Comparison of ENCODE assay signal across 12 cellular contexts in the genomic region with DNA sequence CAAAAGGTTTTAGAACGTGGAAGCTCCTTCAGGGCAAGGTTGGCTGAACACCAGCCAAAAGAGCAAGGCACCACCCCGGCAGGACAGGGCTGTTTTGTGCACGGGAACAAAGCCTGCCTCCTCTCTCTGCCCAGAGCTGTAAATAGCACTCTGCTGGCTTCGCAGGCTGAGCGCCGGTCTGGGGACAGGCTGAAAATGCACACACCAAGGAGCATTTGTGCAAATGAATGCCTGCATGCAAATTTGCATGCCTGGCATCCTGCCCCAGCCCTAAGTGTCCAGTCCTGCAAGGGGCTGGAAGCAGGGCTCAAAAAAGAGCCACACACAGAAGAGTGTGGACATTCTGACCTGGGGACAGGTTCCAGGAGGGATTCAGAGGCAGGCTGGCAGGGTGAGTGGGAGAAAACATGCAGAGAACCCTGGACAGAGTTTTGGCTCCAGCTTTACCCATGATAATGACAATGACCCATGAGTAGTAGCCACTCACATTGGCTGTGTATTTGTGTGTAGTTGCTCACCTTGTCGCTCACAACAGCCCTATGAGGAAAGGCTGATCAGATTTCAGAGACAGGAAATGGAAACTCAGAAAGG. TPM values are rescaled to one million over a fixed set of nuclear protein-coding genes. Genes with fewer than 3 reads are reported as not detected.
DNase-seq lines count a peak whose midpoint lies in the region; ATAC-seq and TF ChIP-seq lines count a peak whose summit lies in the region.
"Had no signal": no experiment of that assay in that cellular context is flagged by ENCODE, and none has a peak within 500 bp of the region (broad histone marks: within the 10 kb centered on the region; RNA-seq: fewer than 3 reads in every experiment).

No MANE protein-coding gene starts in this region.

- ATAC-seq in GM23338 (peak; percentile 94), left ventricle myocardium superior (peak; percentile 97)

- H3K36me3 Mint-ChIP-seq in GM23338 (ENCODE audit: low read depth), result peaks cover 9% of the 10 kb centered on the region

- in situ Hi-C loops in GM23248 (cut with MboI), result no loop called here

- H3K27ac ChIP-seq in GM23338 (ENCODE audit: low read depth) (no peak overlapping the region), angular gyrus (ENCODE audit: low read depth, low read length) (peak overlapping the region; percentile 4), sigmoid colon (no peak overlapping the region), GM23248 (no peak overlapping the region)
- H3K27ac ChIP-seq: ascending aorta had no signal

- DNase-seq in GM23338 (ENCODE audit: low spot score), result no peak
- peak; percentile 71 for DNase-seq in left ventricle myocardium superior
- peak; percentile 37 for DNase-seq in pons (ENCODE audit: low spot score)
- DNase-seq in AML-193 (lab: John Stamatoyannopoulos, UW), result no peak
- no peak for DNase-seq in stimulated activated CD4-positive, alpha-beta T cell treated with anti-CD3 and anti-CD28 coated beads, Interleukin-12 subunit alpha, Interleukin-12 subunit beta, amount 100 ng/mL, for 4 hours
- no peak for DNase-seq in sigmoid colon
- no peak for DNase-seq in GM23248
- DNase-seq: activated CD8-positive, alpha-beta memory T cell treated with anti-CD3 and anti-CD28 coated beads, Interleukin-2, amount 50 U/mL, for 4 hours; naive B cell; NCI-H524 treated with DMSO at 0.1 percent for 48 hours had no signal

- peaks cover 9% of the 10 kb centered on the region for H3K9me3 Mint-ChIP-seq in GM23338

- peaks cover 15% of the 10 kb centered on the region for H3K4me1 Mint-ChIP-seq in GM23338

- TF ChIP-seq EP300 in sigmoid colon (IDR thresholded peaks at IDR 0.05), result no peak

- peak overlapping the region; percentile 66 for H2AFZ ChIP-seq in GM23338
- no peak overlapping the region for H2AFZ ChIP-seq in GM23248

- intact Hi-C loops in left ventricle myocardium superior (cut with micrococcal nuclease), result no loop called here
- intact Hi-C loops in sigmoid colon (cut with DNase I), result no loop called here

- no peaks in the 10 kb centered on the region for H4K20me1 ChIP-seq in GM23338 (replicated peaks; ENCODE audit: insufficient read depth)
- no peaks in the 10 kb centered on the region for H4K20me1 ChIP-seq in GM23248 (ENCODE audit: insufficient read depth)

- H3K9me3 ChIP-seq in sigmoid colon, result peaks cover 0 to 11% (median 4%) of the 10 kb centered on the region in 4 donors
- H3K9me3 ChIP-seq in GM23248 (ENCODE audit: low read depth), result no peaks in the 10 kb centered on the region

- no peak for TF ChIP-seq CTCF in GM23338 (conservative IDR thresholded peaks at IDR 0.05; ENCODE audit: low read depth in 2 of 2)
- no peak for TF ChIP-seq CTCF in sigmoid colon (IDR thresholded peaks at IDR 0.05)

- H3K4me2 ChIP-seq in GM23338, result peak overlapping the region; percentile 38
- H3K4me2 ChIP-seq in GM23248 (ENCODE audit: unreplicated experiment), result no peak overlapping the region

- no peak overlapping the region for H3K4me3 Mint-ChIP-seq in GM23338

- no peaks in the 10 kb centered on the region; the same call in 1 of the 2 replicates for H3K36me3 ChIP-seq in GM23338 (ENCODE audit: insufficient read depth)
- H3K36me3 ChIP-seq in sigmoid colon, result no peaks in the 10 kb centered on the region
- no peaks in the 10 kb centered on the region for H3K36me3 ChIP-seq in GM23248 (ENCODE audit: low read depth)
- H3K36me3 ChIP-seq: ascending aorta had no signal

- H3K9me2 ChIP-seq in GM23338 (ENCODE audit: insufficient read depth) (no peaks in the 10 kb centered on the region), GM23248 (ENCODE audit: insufficient read depth) (no peaks in the 10 kb centered on the region)

- H3K27ac Mint-ChIP-seq in GM23338, result no peak overlapping the region

- H3K79me2 ChIP-seq in GM23338 (replicated peaks; ENCODE audit: insufficient read depth) (no peaks in the 10 kb centered on the region), GM23248 (ENCODE audit: insufficient read depth) (no peaks in the 10 kb centered on the region)

- H3K27me3 Mint-ChIP-seq in GM23338 (ENCODE audit: insufficient read depth, low read depth, poor library complexity), result no peaks in the 10 kb centered on the region
- H3K27me3 Mint-ChIP-seq: naive B cell had no signal

- WGBS in sigmoid colon, 2 donors, result 13 to 43% methylated on average over 7 of the region's 7 CpGs
- 29 to 40% methylated on average over 7 of the region's 7 CpGs for WGBS in GM23248 (ENCODE audit: low coverage in 1 of 2, low lambda C conversion rate in 2 of 2, missing lambda C conversion rate in 2 of 2), 2 experiments

- no peak for TF ChIP-seq POLR2A in sigmoid colon (IDR thresholded peaks at IDR 0.05)

- H3K4me3 ChIP-seq in GM23338 (no peak overlapping the region), sigmoid colon (no peak overlapping the region), GM23248 (no peak overlapping the region)
- H3K4me3 ChIP-seq: ascending aorta had no signal

- H3F3A ChIP-seq in GM23338 (replicated peaks; ENCODE audit: low read depth) (no peaks in the 10 kb centered on the region), GM23248 (ENCODE audit: insufficient read depth) (no peaks in the 10 kb centered on the region)

- 0 out of 2 replicates have a peak, but pooled peaks cover 12% of the 10 kb centered on the region for H3K4me1 ChIP-seq in GM23338 (ENCODE audit: insufficient read depth)
- peaks cover 0 to 4% (median 0%) of the 10 kb centered on the region in 4 donors for H3K4me1 ChIP-seq in sigmoid colon
- no peaks in the 10 kb centered on the region for H3K4me1 ChIP-seq in GM23248 (ENCODE audit: insufficient read depth)
- H3K4me1 ChIP-seq: ascending aorta had no signal

- H3K9ac ChIP-seq in GM23248, result no peak overlapping the region

- H3K27me3 ChIP-seq in GM23338 (ENCODE audit: insufficient read depth) (no peaks in the 10 kb centered on the region), sigmoid colon (no peaks in the 10 kb centered on the region), GM23248 (replicated peaks; ENCODE audit: insufficient read depth) (no peaks in the 10 kb centered on the region)
- H3K27me3 ChIP-seq: ascending aorta had no signal

TF ChIP-seq in GM23338, 12 proteins besides CTCF, POLR2A, EP300 and RAD21:
- no peak for TF ChIP-seq EZH2 (IDR thresholded peaks at IDR 0.05; ENCODE audit: low read depth, unreplicated experiment)
- TF ChIP-seq POLR2AphosphoS5 (IDR thresholded peaks at IDR 0.05; ENCODE audit: low read depth), result no peak
- no peak for TF ChIP-seq JUNB (IDR thresholded peaks at IDR 0.05; ENCODE audit: unreplicated experiment)
- no peak for TF ChIP-seq ZNF114 (CRISPR knock-in tag; IDR thresholded peaks at IDR 0.05)
- TF ChIP-seq, protein P1, sequence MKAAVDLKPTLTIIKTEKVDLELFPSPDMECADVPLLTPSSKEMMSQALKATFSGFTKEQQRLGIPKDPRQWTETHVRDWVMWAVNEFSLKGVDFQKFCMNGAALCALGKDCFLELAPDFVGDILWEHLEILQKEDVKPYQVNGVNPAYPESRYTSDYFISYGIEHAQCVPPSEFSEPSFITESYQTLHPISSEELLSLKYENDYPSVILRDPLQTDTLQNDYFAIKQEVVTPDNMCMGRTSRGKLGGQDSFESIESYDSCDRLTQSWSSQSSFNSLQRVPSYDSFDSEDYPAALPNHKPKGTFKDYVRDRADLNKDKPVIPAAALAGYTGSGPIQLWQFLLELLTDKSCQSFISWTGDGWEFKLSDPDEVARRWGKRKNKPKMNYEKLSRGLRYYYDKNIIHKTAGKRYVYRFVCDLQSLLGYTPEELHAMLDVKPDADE (IDR thresholded peaks at IDR 0.05), result no peak
- no peak for TF ChIP-seq CREB1 (CRISPR knock-in tag; IDR thresholded peaks at IDR 0.05; ENCODE audit: low read depth)
- no peak for TF ChIP-seq NANOG (IDR thresholded peaks at IDR 0.05; ENCODE audit: borderline replicate concordance)
- TF ChIP-seq, protein P2, sequence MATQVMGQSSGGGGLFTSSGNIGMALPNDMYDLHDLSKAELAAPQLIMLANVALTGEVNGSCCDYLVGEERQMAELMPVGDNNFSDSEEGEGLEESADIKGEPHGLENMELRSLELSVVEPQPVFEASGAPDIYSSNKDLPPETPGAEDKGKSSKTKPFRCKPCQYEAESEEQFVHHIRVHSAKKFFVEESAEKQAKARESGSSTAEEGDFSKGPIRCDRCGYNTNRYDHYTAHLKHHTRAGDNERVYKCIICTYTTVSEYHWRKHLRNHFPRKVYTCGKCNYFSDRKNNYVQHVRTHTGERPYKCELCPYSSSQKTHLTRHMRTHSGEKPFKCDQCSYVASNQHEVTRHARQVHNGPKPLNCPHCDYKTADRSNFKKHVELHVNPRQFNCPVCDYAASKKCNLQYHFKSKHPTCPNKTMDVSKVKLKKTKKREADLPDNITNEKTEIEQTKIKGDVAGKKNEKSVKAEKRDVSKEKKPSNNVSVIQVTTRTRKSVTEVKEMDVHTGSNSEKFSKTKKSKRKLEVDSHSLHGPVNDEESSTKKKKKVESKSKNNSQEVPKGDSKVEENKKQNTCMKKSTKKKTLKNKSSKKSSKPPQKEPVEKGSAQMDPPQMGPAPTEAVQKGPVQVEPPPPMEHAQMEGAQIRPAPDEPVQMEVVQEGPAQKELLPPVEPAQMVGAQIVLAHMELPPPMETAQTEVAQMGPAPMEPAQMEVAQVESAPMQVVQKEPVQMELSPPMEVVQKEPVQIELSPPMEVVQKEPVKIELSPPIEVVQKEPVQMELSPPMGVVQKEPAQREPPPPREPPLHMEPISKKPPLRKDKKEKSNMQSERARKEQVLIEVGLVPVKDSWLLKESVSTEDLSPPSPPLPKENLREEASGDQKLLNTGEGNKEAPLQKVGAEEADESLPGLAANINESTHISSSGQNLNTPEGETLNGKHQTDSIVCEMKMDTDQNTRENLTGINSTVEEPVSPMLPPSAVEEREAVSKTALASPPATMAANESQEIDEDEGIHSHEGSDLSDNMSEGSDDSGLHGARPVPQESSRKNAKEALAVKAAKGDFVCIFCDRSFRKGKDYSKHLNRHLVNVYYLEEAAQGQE (IDR thresholded peaks at IDR 0.05; ENCODE audit: unreplicated experiment), result no peak

RNA-seq across cellular contexts. Expression of a gene that starts 11.7 kb away (rescaled TPM):
- 3.8 and 8.8 TPM in 2 replicates for total RNA-seq in GM23338 (2014; rRNA removed; shearing (Covaris generic))
- 4.4 TPM in 2 replicates for polyA plus RNA-seq in GM23338 (2016; fragmentation: Nextera tagmentation; extraction: Ambion mirVana)
- total RNA-seq in left ventricle myocardium superior, result 2.6 TPM
- 1 to 10 TPM; 4.1 to 8.3 (median 6.0) TPM for total RNA-seq in sigmoid colon
- 10 to 100 TPM in 1 of 3 donors, 1 to 10 TPM in 2; 8.2 to 12.0 (median 9.6) TPM for polyA plus RNA-seq in sigmoid colon
- 5.2 and 8.0 TPM in 2 replicates for total RNA-seq in GM23248 (2014; rRNA removed; shearing (Covaris generic))
- 4.0 and 4.7 TPM in 2 replicates for polyA plus RNA-seq in GM23248 (2016; fragmentation: Nextera tagmentation; extraction: Ambion mirVana)

Comparison
In these comparisons a context has a peak if more than half of its experiments do, and no peak if none do; other contexts are left out.
1. DNase-seq: peak in left ventricle myocardium superior (single experiment) and pons (single experiment); none in GM23338 (single experiment), AML-193 (0 of 2), stimulated activated CD4-positive, alpha-beta T cell treated with anti-CD3 and anti-CD28 coated beads, Interleukin-12 subunit alpha, Interleukin-12 subunit beta, amount 100 ng/mL, for 4 hours (single experiment), sigmoid colon (single experiment) and GM23248 (single experiment).